ENCODE assay signal across 9 cellular contexts in genomic region chr4:52937829-52938228, GRCh38.
"Had no signal": no experiment of that assay in that cellular context is flagged by ENCODE, and none has a peak within 500 bp of the region (broad histone marks: within the 10 kb centered on the region; RNA-seq: fewer than 3 reads in every experiment).

No MANE protein-coding gene starts in this region.

- H3K4me3 ChIP-seq: GM23338, K562 had no signal

- H3K4me2 ChIP-seq: GM23338 had no signal

- ATAC-seq: GM23338, K562 had no signal

- DNase-seq: H9, HCEC 1CT, IMR-90, KG1 had no signal

- H3K27ac ChIP-seq: HL-60 had no signal

- H2AFZ ChIP-seq: GM23338 had no signal

- FAIRE-seq: H1, H54, K562 had no signal
